ENCODE assay signal across 8 cellular contexts in genomic region chr20:58891686-58892125, GRCh38. TPM values are rescaled to one million over a fixed set of nuclear protein-coding genes. Genes with fewer than 3 reads are reported as not detected.
DNase-seq lines count a peak whose midpoint lies in the region; ATAC-seq and TF ChIP-seq lines count a peak whose summit lies in the region.

No MANE protein-coding gene starts in this region.

- H3K4me2 ChIP-seq in KMS-11: no peak overlapping the region
- H3K4me2 ChIP-seq in neural progenitor cell: peak overlapping the region; percentile 95

- CTCF ChIA-PET in activated CD8-positive, alpha-beta T cell treated with anti-CD3 and anti-CD28 coated beads, Interleukin-2, amount 10 ng/mL, durations not matched to agents 7 days and 5 days (lab: Charles Lee): no interaction called here

- peak overlapping the region; percentile 97 for H3K9ac ChIP-seq in KMS-11
- peak overlapping the region; percentile 67 for H3K9ac ChIP-seq in neural progenitor cell

- H3K9me3 Mint-ChIP-seq in activated CD8-positive, alpha-beta T cell treated with anti-CD3 and anti-CD28 coated beads, Interleukin-2, amount 10 ng/mL, durations not matched to agents 7 days and 5 days (ENCODE audit: insufficient read depth): no peaks in the 10 kb centered on the region
- H3K9me3 Mint-ChIP-seq in neural progenitor cell: peaks cover 2% of the 10 kb centered on the region

- H3K27me3 ChIP-seq in KMS-11 (ENCODE audit: insufficient read depth, low read depth) (no peaks in the 10 kb centered on the region), esophagus muscularis mucosa (no peaks in the 10 kb centered on the region), neural progenitor cell (peaks cover 3% of the 10 kb centered on the region)

- H3K79me2 ChIP-seq in KMS-11 (ENCODE audit: insufficient read depth, low read depth) (peaks cover 47% of the 10 kb centered on the region), neural progenitor cell (ENCODE audit: low read depth) (peaks cover 79% of the 10 kb centered on the region)

- H3K4me1 Mint-ChIP-seq in activated CD8-positive, alpha-beta T cell treated with anti-CD3 and anti-CD28 coated beads, Interleukin-2, amount 10 ng/mL, durations not matched to agents 7 days and 5 days (ENCODE audit: low read depth): peaks cover 50% of the 10 kb centered on the region
- peaks cover 37% of the 10 kb centered on the region for H3K4me1 Mint-ChIP-seq in neural progenitor cell

- no peak overlapping the region; the same call in 1 of the 2 replicates for H2AFZ ChIP-seq in KMS-11 (ENCODE audit: low read depth)
- no peak overlapping the region for H2AFZ ChIP-seq in neural progenitor cell (replicated peaks)

- peaks cover 40% of the 10 kb centered on the region for H3K36me3 Mint-ChIP-seq in activated CD8-positive, alpha-beta T cell treated with anti-CD3 and anti-CD28 coated beads, Interleukin-2, amount 10 ng/mL, durations not matched to agents 7 days and 5 days (ENCODE audit: low read depth)
- peaks cover 6% of the 10 kb centered on the region for H3K36me3 Mint-ChIP-seq in neural progenitor cell

- ATAC-seq in activated CD8-positive, alpha-beta T cell treated with anti-CD3 and anti-CD28 coated beads, Interleukin-2, amount 10 ng/mL, durations not matched to agents 7 days and 5 days: no peak
- ATAC-seq in GM21360 (IDR thresholded peaks at IDR 0.05; ENCODE audit: unreplicated experiment): no peak
- no peak for ATAC-seq in HG03108 (IDR thresholded peaks at IDR 0.05; ENCODE audit: unreplicated experiment)
- ATAC-seq in HG02981 (IDR thresholded peaks at IDR 0.05; ENCODE audit: unreplicated experiment): no peak

- TF ChIP-seq EP300 in esophagus muscularis mucosa (IDR thresholded peaks at IDR 0.05): no peak

- H3K9me3 ChIP-seq in esophagus muscularis mucosa (no peaks in the 10 kb centered on the region), neural progenitor cell (ENCODE audit: low read depth) (no peaks in the 10 kb centered on the region)

- POLR2A ChIA-PET in activated CD8-positive, alpha-beta T cell treated with anti-CD3 and anti-CD28 coated beads, Interleukin-2, amount 10 ng/mL, durations not matched to agents 7 days and 5 days (lab: Charles Lee): interaction anchor here (0.9 to 1.4 kb wide), 8 partner anchors 16 to 348 kb away, joined by 3 to 11 read pairs (median 4); partner anchors contain the start of gene STX16

- H3K4me3 ChIP-seq in GM12875 (ENCODE audit: low read depth, low read length): peak overlapping the region; percentile 58
- no peak overlapping the region for H3K4me3 ChIP-seq in KMS-11 (IDR thresholded peaks at IDR 0.05; ENCODE audit: insufficient read depth, low read depth, low read length)
- peak overlapping the region; percentile 88 to 95 (median 93) for H3K4me3 ChIP-seq in esophagus muscularis mucosa
- H3K4me3 ChIP-seq in neural progenitor cell: peak overlapping the region; percentile 80

- H3K27ac ChIP-seq in KMS-11 (peak overlapping the region; percentile 95), esophagus muscularis mucosa (replicated peaks in 1 of 4) (peak overlapping the region; percentile 99 to 100 (median 99)), neural progenitor cell (peak overlapping the region; percentile 90)

- no peaks in the 10 kb centered on the region for H3K27me3 Mint-ChIP-seq in activated CD8-positive, alpha-beta T cell treated with anti-CD3 and anti-CD28 coated beads, Interleukin-2, amount 10 ng/mL, durations not matched to agents 7 days and 5 days (ENCODE audit: low read depth)
- peaks cover 10% of the 10 kb centered on the region for H3K27me3 Mint-ChIP-seq in neural progenitor cell (ENCODE audit: insufficient read depth, low read depth)

- H4K20me1 ChIP-seq in KMS-11 (ENCODE audit: insufficient read depth) (peaks cover 36% of the 10 kb centered on the region), neural progenitor cell (ENCODE audit: low read depth) (peaks cover 47% of the 10 kb centered on the region)

- 0% methylated on average over 9 of the region's 63 CpGs for WGBS in esophagus muscularis mucosa

- intact Hi-C loops in esophagus muscularis mucosa (cut with DNase I): loop anchor here (5.0 kb wide), 2 partner anchors 91 to 141 kb away; partner anchors contain the start of genes ATP5F1E and NELFCD

- no peak for TF ChIP-seq POLR2A in esophagus muscularis mucosa (IDR thresholded peaks at IDR 0.05; ENCODE audit: low read depth)

- peak overlapping the region; percentile 99 for H3K27ac Mint-ChIP-seq in activated CD8-positive, alpha-beta T cell treated with anti-CD3 and anti-CD28 coated beads, Interleukin-2, amount 10 ng/mL, durations not matched to agents 7 days and 5 days
- H3K27ac Mint-ChIP-seq in neural progenitor cell: peak overlapping the region; percentile 98

- H3F3A ChIP-seq in neural progenitor cell (ENCODE audit: low read depth): peaks cover 39% of the 10 kb centered on the region

- peak overlapping the region; percentile 82 for H3K4me3 Mint-ChIP-seq in activated CD8-positive, alpha-beta T cell treated with anti-CD3 and anti-CD28 coated beads, Interleukin-2, amount 10 ng/mL, durations not matched to agents 7 days and 5 days
- H3K4me3 Mint-ChIP-seq in neural progenitor cell: peak overlapping the region; percentile 98

- H3K4me1 ChIP-seq in KMS-11 (ENCODE audit: low read depth, poor library complexity, severe bottlenecking) (peaks cover 51% of the 10 kb centered on the region), esophagus muscularis mucosa (peaks cover 38 to 56% (median 51%) of the 10 kb centered on the region in 4 donors), neural progenitor cell (peaks cover 42% of the 10 kb centered on the region)

- H3K36me3 ChIP-seq in KMS-11 (ENCODE audit: insufficient read depth): 0 out of 2 replicates have a peak, but pooled peaks cover 3% of the 10 kb centered on the region
- no peaks in the 10 kb centered on the region for H3K36me3 ChIP-seq in esophagus muscularis mucosa
- no peaks in the 10 kb centered on the region for H3K36me3 ChIP-seq in neural progenitor cell

- DNase-seq in activated CD8-positive, alpha-beta T cell treated with anti-CD3 and anti-CD28 coated beads, Interleukin-2, amount 10 ng/mL, durations not matched to agents 7 days and 5 days: peak; percentile 51
- DNase-seq in esophagus muscularis mucosa (ENCODE audit: extremely low spot score) (no peak), neural progenitor cell (ENCODE audit: low spot score) (peak; percentile 84)

- TF ChIP-seq CTCF in GM12875 (IDR thresholded peaks at IDR 0.05; ENCODE audit: borderline replicate concordance, insufficient read depth, low read depth, low read length): no peak
- no peak for TF ChIP-seq CTCF in KMS-11 (conservative IDR thresholded peaks at IDR 0.05; ENCODE audit: low read depth, low read length)
- no peak for TF ChIP-seq CTCF in esophagus muscularis mucosa (IDR thresholded peaks at IDR 0.05)
- no peak for TF ChIP-seq CTCF in neural progenitor cell (IDR thresholded peaks at IDR 0.05)

RNA-seq across cellular contexts. Expression of gene GNAS, which starts 39.2 kb away (rescaled TPM):
- total RNA-seq in activated CD8-positive, alpha-beta T cell treated with anti-CD3 and anti-CD28 coated beads, Interleukin-2, amount 10 ng/mL, durations not matched to agents 7 days and 5 days: 100 to 1,000 TPM; 912 to 952 TPM
- total RNA-seq in esophagus muscularis mucosa (100 to 1,000 TPM; 679 to 875 (median 782) TPM), neural progenitor cell (ENCODE audit: low replicate concordance) (794 and 973 TPM in 2 replicates)

RNA-seq across cellular contexts. Expression of gene GNAS-AS1, which starts 41.0 kb away (rescaled TPM):
- total RNA-seq in activated CD8-positive, alpha-beta T cell treated with anti-CD3 and anti-CD28 coated beads, Interleukin-2, amount 10 ng/mL, durations not matched to agents 7 days and 5 days: 1 to 10 TPM; 1.3 to 2.0 TPM
- under 1 TPM in 3 of 4 donors, not detected in 1; 0.13 to 0.42 (median 0.23) TPM for total RNA-seq in esophagus muscularis mucosa
- 5.8 and 6.4 TPM in 2 replicates for total RNA-seq in neural progenitor cell (ENCODE audit: low replicate concordance)
